12 cellular contexts compared by ENCODE assay signal in genomic region chr10:46367209-46367608, GRCh38. TPM values are rescaled to one million over a fixed set of nuclear protein-coding genes. Genes with fewer than 3 reads are reported as not detected.
"Had no signal": no experiment of that assay in that cellular context is flagged by ENCODE, and none has a peak within 500 bp of the region (broad histone marks: within the 10 kb centered on the region; RNA-seq: fewer than 3 reads in every experiment).

No MANE protein-coding gene starts in this region.

RNA-seq across cellular contexts. Expression of gene ANXA8L1, which starts 8.4 kb away (rescaled TPM):
- total RNA-seq: activated naive CD4-positive, alpha-beta T cell treated with anti-CD3 and anti-CD28 coated beads for 36 hours; activated naive CD4-positive, alpha-beta T cell treated with anti-CD3 and anti-CD28 coated beads, Interleukin-2, amount 50 U/mL, for 72 hours; activated naive CD8-positive, alpha-beta T cell treated with anti-CD3 and anti-CD28 coated beads for 36 hours; activated T-cell treated with anti-CD3 and anti-CD28 coated beads, Interleukin-2, amount 50 U/mL, for 4 hours; activated T-helper 1 cell treated with anti-CD3 and anti-CD28 coated beads, Interleukin-12 subunit alpha, Interleukin-12 subunit beta, Interleukin-2, Interleukin-4 antibody, amounts not matched to agents 30 ng/mL and 10 ng/mL and 1 ng/mL, durations not matched to agents 14 hours and 24 hours and 36 hours; activated T-helper 17 cell treated with anti-CD3 and anti-CD28 coated beads, Interleukin-2, amount 50 U/mL, for 72 hours; activated T-helper 2 cell treated with anti-CD3 and anti-CD28 coated beads, Interferon-gamma antibody, Interleukin-2, Interleukin-4, amounts not matched to agents 10 μg/mL and 5 μg/mL and 100 μg/mL, durations not matched to agents 14 hours and 24 hours and 36 hours; aorta; ascending aorta; body of pancreas; cardiac septum; cerebellum had no signal
